35 cellular contexts compared by ENCODE assay signal in the genomic region with DNA sequence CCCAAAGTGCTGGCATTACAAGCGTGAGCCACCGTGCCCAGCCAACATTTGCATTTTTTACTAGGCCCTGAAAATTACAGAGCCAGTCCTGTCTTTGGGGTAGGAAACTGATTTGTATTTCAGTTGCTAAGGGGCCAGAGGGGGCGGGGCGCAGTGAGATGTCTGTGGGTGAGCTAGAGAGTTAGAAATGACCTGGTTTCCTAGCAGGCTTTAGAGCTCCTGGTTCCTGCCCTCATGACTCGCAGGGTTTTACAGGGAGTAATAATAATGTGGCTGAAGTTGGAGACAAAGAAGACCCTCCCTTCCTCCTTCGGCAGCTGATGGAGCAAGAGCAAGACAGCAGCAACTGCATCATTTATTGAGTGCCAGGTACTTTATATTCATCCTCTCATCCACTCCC.
"Had no signal": no experiment of that assay in that cellular context is flagged by ENCODE, and none has a peak within 500 bp of the region (broad histone marks: within the 10 kb centered on the region; RNA-seq: fewer than 3 reads in every experiment).

No MANE protein-coding gene starts in this region.

- ATAC-seq: activated CD4-positive, CD25-positive, alpha-beta regulatory T cell treated with anti-CD3 and anti-CD28 coated beads, Interleukin-2, amount 50 U/mL, for 24 hours; activated naive CD4-positive, alpha-beta T cell treated with anti-CD3 and anti-CD28 coated beads, Interleukin-2, amount 50 U/mL, for 72 hours; activated T-cell treated with anti-CD3 and anti-CD28 coated beads, Interleukin-2, amount 50 U/mL, for 4 hours; body of pancreas; WTC11 had no signal

- H3K9me2 ChIP-seq: SK-N-SH had no signal

- H3K27ac ChIP-seq: adrenal gland, body of pancreas, SJSA1 had no signal

- H3K27me3 Mint-ChIP-seq: activated CD4-positive, alpha-beta memory T cell treated with anti-CD3 and anti-CD28 coated beads for 36 hours had no signal

- H3K4me3 ChIP-seq: adrenal gland, body of pancreas, SJSA1 had no signal

- H3K9me3 ChIP-seq: adrenal gland, body of pancreas, SJSA1, SK-N-SH had no signal

- H3K27ac Mint-ChIP-seq: activated CD4-positive, alpha-beta memory T cell treated with anti-CD3 and anti-CD28 coated beads for 36 hours; activated naive CD4-positive, alpha-beta T cell treated with anti-CD3 and anti-CD28 coated beads for 36 hours; activated naive CD4-positive, alpha-beta T cell treated with anti-CD3 and anti-CD28 coated beads, Interleukin-2, amount 50 U/mL, for 72 hours; activated T-helper 1 cell treated with anti-CD3 and anti-CD28 coated beads, Interleukin-12 subunit alpha, Interleukin-12 subunit beta, Interleukin-2, Interleukin-4 antibody, amounts not matched to agents 30 ng/mL and 10 ng/mL and 1 ng/mL, durations not matched to agents 14 hours and 24 hours and 36 hours; T-helper 1 cell treated with Interleukin-12 subunit alpha and Interleukin-12 subunit beta and Interleukin-4 antibody, amounts not matched to agents 30 μg/mL and 1 μg/mL, for 36 hours; T-helper 2 cell treated with Interferon-gamma antibody and Interleukin-4, amounts not matched to agents 5 μg/mL and 100 μg/mL, for 36 hours; WTC11 had no signal

- H3K4me2 ChIP-seq: SK-N-SH had no signal

- H3K9ac ChIP-seq: SK-N-SH had no signal

- H3K9me3 Mint-ChIP-seq: activated CD4-positive, alpha-beta memory T cell treated with anti-CD3 and anti-CD28 coated beads for 36 hours; activated naive CD4-positive, alpha-beta T cell treated with anti-CD3 and anti-CD28 coated beads for 36 hours; activated T-cell treated with anti-CD3 and anti-CD28 coated beads, Interleukin-2, amount 50 U/mL, for 4 hours; activated T-helper 1 cell treated with anti-CD3 and anti-CD28 coated beads, Interleukin-12 subunit alpha, Interleukin-12 subunit beta, Interleukin-2, Interleukin-4 antibody, amounts not matched to agents 30 ng/mL and 10 ng/mL and 1 ng/mL, durations not matched to agents 14 hours and 24 hours and 36 hours; T-helper 2 cell treated with Interferon-gamma antibody and Interleukin-4, amounts not matched to agents 5 μg/mL and 100 μg/mL, for 36 hours had no signal

- H3K4me3 Mint-ChIP-seq: activated CD4-positive, alpha-beta memory T cell treated with anti-CD3 and anti-CD28 coated beads for 36 hours; activated naive CD4-positive, alpha-beta T cell treated with anti-CD3 and anti-CD28 coated beads for 36 hours; activated T-cell treated with anti-CD3 and anti-CD28 coated beads, Interleukin-2, amount 50 U/mL, for 4 hours; activated T-helper 1 cell treated with anti-CD3 and anti-CD28 coated beads, Interleukin-12 subunit alpha, Interleukin-12 subunit beta, Interleukin-2, Interleukin-4 antibody, amounts not matched to agents 30 ng/mL and 10 ng/mL and 1 ng/mL, durations not matched to agents 14 hours and 24 hours and 36 hours; T-helper 1 cell treated with Interleukin-12 subunit alpha and Interleukin-12 subunit beta and Interleukin-4 antibody, amounts not matched to agents 30 μg/mL and 1 μg/mL, for 36 hours; T-helper 2 cell treated with Interferon-gamma antibody and Interleukin-4, amounts not matched to agents 5 μg/mL and 100 μg/mL, for 36 hours; WTC11 had no signal

- DNase-seq: activated CD4-positive, alpha-beta memory T cell treated with anti-CD3 and anti-CD28 coated beads for 36 hours; activated CD4-positive, alpha-beta T cell treated with anti-CD3 and anti-CD28 coated beads for 4 hours; activated CD4-positive, alpha-beta T cell treated with anti-CD3 and anti-CD28 coated beads, Interleukin-2, amount 50 U/mL, for 1 hour; activated CD8-positive, alpha-beta memory T cell treated with anti-CD3 and anti-CD28 coated beads, Interleukin-2, amount 50 U/mL, for 4 hours; activated gamma-delta T cell treated with Interleukin-2 at 50 U/mL for 16 hours; activated naive CD4-positive, alpha-beta T cell treated with anti-CD3 and anti-CD28 coated beads for 36 hours; activated T-cell treated with anti-CD3 and anti-CD28 coated beads for 4 hours; activated T-cell treated with anti-CD3 and anti-CD28 coated beads, Interleukin-2, amount 50 U/mL, for 4 hours; adrenal gland; body of pancreas; caudate nucleus; cerebellar nuclear complex; NCI-H1092 treated with DMSO at 0.1 percent for 48 hours; NCI-H1417; NCI-H146; NCI-H187; NCI-H2029 treated with DMSO at 0.1 percent for 48 hours; NCI-H2107; NCI-H2171; NCI-H446; NCI-H510A treated with DMSO at 0.1 percent for 48 hours; NCI-H748 treated with DMSO at 0.1 percent for 48 hours; NK-92 treated with Interleukin-12 subunit alpha and Interleukin-12 subunit beta, amount 100 ng/mL, for 24 hours; SHP77 treated with DMSO at 0.1 percent for 48 hours; SK-N-SH had no signal

- FAIRE-seq: astrocyte, bronchial epithelial cell, TTC549 had no signal

- H3K27me3 ChIP-seq: body of pancreas, SJSA1 had no signal

- H3K36me3 ChIP-seq: adrenal gland, SJSA1 had no signal

- H3K36me3 Mint-ChIP-seq: activated CD4-positive, alpha-beta memory T cell treated with anti-CD3 and anti-CD28 coated beads for 36 hours; activated naive CD4-positive, alpha-beta T cell treated with anti-CD3 and anti-CD28 coated beads, Interleukin-2, amount 50 U/mL, for 72 hours; WTC11 had no signal

- H3K4me1 ChIP-seq: adrenal gland, body of pancreas, SJSA1 had no signal
